Comparison of ENCODE assay signal across 20 cellular contexts in genomic region chr3:176262071-176262470, GRCh38.
"Had no signal": no experiment of that assay in that cellular context is flagged by ENCODE, and none has a peak within 500 bp of the region (broad histone marks: within the 10 kb centered on the region; RNA-seq: fewer than 3 reads in every experiment).

No MANE protein-coding gene starts in this region.

- H3K9me3 ChIP-seq: colonic mucosa, prostate gland, upper lobe of right lung had no signal

- H3K4me1 ChIP-seq: ascending aorta, colonic mucosa, esophagus squamous epithelium, gastroesophageal sphincter, heart left ventricle, prostate gland, spleen, upper lobe of right lung had no signal

- DNase-seq: activated CD4-positive, alpha-beta T cell treated with anti-CD3 and anti-CD28 coated beads for 1 hour; activated CD4-positive, alpha-beta T cell treated with anti-CD3 and anti-CD28 coated beads, Interleukin-2, amount 50 U/mL, for 1 hour; activated CD8-positive, alpha-beta T cell treated with anti-CD3 and anti-CD28 coated beads, Interleukin-2, amount 10 ng/mL, durations not matched to agents 7 days and 5 days; activated gamma-delta T cell treated with Interleukin-2 at 50 U/mL for 16 hours; activated T-cell treated with anti-CD3 and anti-CD28 coated beads, Interleukin-2, amount 50 U/mL, for 1 hour; brain microvascular endothelial cell; colonic mucosa; endodermal cell; esophagus squamous epithelium; heart left ventricle; islet precursor cell; left cardiac atrium; spleen; stimulated activated CD4-positive, alpha-beta T cell treated with anti-CD3 and anti-CD28 coated beads, Interleukin-4, amount 100 ng/mL, for 1 hour; stimulated activated naive CD4-positive, alpha-beta T cell; T-helper 9 cell; upper lobe of right lung had no signal

- H3K36me3 ChIP-seq: ascending aorta, brain microvascular endothelial cell, colonic mucosa, esophagus squamous epithelium, gastroesophageal sphincter, heart left ventricle, prostate gland, spleen, upper lobe of right lung had no signal

- H3K27ac ChIP-seq: ascending aorta, brain microvascular endothelial cell, colonic mucosa, esophagus squamous epithelium, gastroesophageal sphincter, heart left ventricle, prostate gland, spleen, upper lobe of right lung had no signal

- ATAC-seq: activated CD8-positive, alpha-beta T cell treated with anti-CD3 and anti-CD28 coated beads, Interleukin-2, amount 10 ng/mL, durations not matched to agents 7 days and 5 days; gastroesophageal sphincter; heart left ventricle; upper lobe of right lung had no signal

- H3K4me3 ChIP-seq: ascending aorta, colonic mucosa, esophagus squamous epithelium, gastroesophageal sphincter, heart left ventricle, prostate gland, spleen, upper lobe of right lung had no signal

- H3K27me3 ChIP-seq: ascending aorta, brain microvascular endothelial cell, colonic mucosa, esophagus squamous epithelium, gastroesophageal sphincter, heart left ventricle, spleen, upper lobe of right lung had no signal
